In genomic region chr10:5594271-5595036, GRCh38 we compare ENCODE assay signal across 11 cellular contexts.
DNase-seq lines count a peak whose midpoint lies in the region; ATAC-seq and TF ChIP-seq lines count a peak whose summit lies in the region.
"Had no signal": no experiment of that assay in that cellular context is flagged by ENCODE, and none has a peak within 500 bp of the region (broad histone marks: within the 10 kb centered on the region; RNA-seq: fewer than 3 reads in every experiment).

No MANE protein-coding gene starts in this region.

- ATAC-seq in activated T-cell treated with anti-CD3 and anti-CD28 coated beads, Interleukin-2, amount 50 U/mL, for 4 hours: no peak

- no peak for TF ChIP-seq CTCF in parathyroid adenoma (IDR thresholded peaks at IDR 0.05)

- no peak overlapping the region for H3K9ac ChIP-seq in parathyroid adenoma

- no peak overlapping the region for H3K4me2 ChIP-seq in parathyroid adenoma (ENCODE audit: low read length)

- H3K4me3 Mint-ChIP-seq in activated T-cell treated with anti-CD3 and anti-CD28 coated beads, Interleukin-2, amount 50 U/mL, for 4 hours: no peak overlapping the region

- H3K27me3 ChIP-seq in SJSA1 (replicated peaks): no peaks in the 10 kb centered on the region
- no peaks in the 10 kb centered on the region for H3K27me3 ChIP-seq in parathyroid adenoma (ENCODE audit: control insufficient read depth, insufficient read depth, low read length)

- H3K36me3 Mint-ChIP-seq in activated T-cell treated with anti-CD3 and anti-CD28 coated beads, Interleukin-2, amount 50 U/mL, for 4 hours (ENCODE audit: insufficient read depth): no peaks in the 10 kb centered on the region

- peak overlapping the region; percentile 20 for H2AFZ ChIP-seq in parathyroid adenoma

- H3K4me1 ChIP-seq in SJSA1 (replicated peaks) (peaks cover 57% of the 10 kb centered on the region), parathyroid adenoma (no peaks in the 10 kb centered on the region)

- DNase-seq in ELR (ENCODE audit: low read depth) (peak; percentile 68), SJSA1 (ENCODE audit: low read depth in 1 of 2, low spot score in 2 of 2) (peak in 1 of 2 experiments; percentile 41), fibroblast of peridontal ligament (ENCODE audit: extremely low read depth) (peak; percentile 73), pons (ENCODE audit: low spot score) (no peak), CD1c-positive myeloid dendritic cell (ENCODE audit: extremely low spot score) (no peak), SHP77 (lab: John Stamatoyannopoulos, UW) (no peak)
- DNase-seq in activated T-cell treated with anti-CD3 and anti-CD28 coated beads, Interleukin-2, amount 50 U/mL, for 4 hours: no peak
- DNase-seq: activated gamma-delta T cell, Calu3, NCI-H146 had no signal

- no peak overlapping the region for H3K4me3 ChIP-seq in SJSA1
- H3K4me3 ChIP-seq in parathyroid adenoma (ENCODE audit: low read depth, low read length): no peak overlapping the region

- no peaks in the 10 kb centered on the region for H3K9me3 ChIP-seq in SJSA1 (replicated peaks)
- H3K9me3 ChIP-seq in parathyroid adenoma (ENCODE audit: control insufficient read depth, low read length): no peaks in the 10 kb centered on the region

- H3K9me3 Mint-ChIP-seq in activated T-cell treated with anti-CD3 and anti-CD28 coated beads, Interleukin-2, amount 50 U/mL, for 4 hours: no peaks in the 10 kb centered on the region

- peak overlapping the region; percentile 56 for H3K27ac ChIP-seq in SJSA1
- no peak overlapping the region for H3K27ac ChIP-seq in parathyroid adenoma

- H3K79me2 ChIP-seq in parathyroid adenoma: no peaks in the 10 kb centered on the region

- no peaks in the 10 kb centered on the region for H3K4me1 Mint-ChIP-seq in activated T-cell treated with anti-CD3 and anti-CD28 coated beads, Interleukin-2, amount 50 U/mL, for 4 hours (ENCODE audit: low read depth)

- peaks cover 21% of the 10 kb centered on the region for H3K27me3 Mint-ChIP-seq in activated T-cell treated with anti-CD3 and anti-CD28 coated beads, Interleukin-2, amount 50 U/mL, for 4 hours (ENCODE audit: low read depth)

- no peaks in the 10 kb centered on the region for H3K36me3 ChIP-seq in SJSA1
- no peaks in the 10 kb centered on the region for H3K36me3 ChIP-seq in parathyroid adenoma (ENCODE audit: control insufficient read depth, insufficient read depth, low read length)

Comparison
In these comparisons a context has a peak if more than half of its experiments do, and no peak if none do; other contexts are left out.
1. DNase-seq: peak in ELR (single experiment) and fibroblast of peridontal ligament (single experiment); none in pons (single experiment), CD1c-positive myeloid dendritic cell (single experiment), SHP77 (0 of 2) and activated T-cell treated with anti-CD3 and anti-CD28 coated beads, Interleukin-2, amount 50 U/mL, for 4 hours (single experiment).